Comparison of ENCODE assay signal across 17 cellular contexts in genomic region chrX:23610491-23610890, GRCh38. TPM values are rescaled to one million over a fixed set of nuclear protein-coding genes. Genes with fewer than 3 reads are reported as not detected.
A peak's percentile ranks its signal among the peaks of the same experiment; 100 is the strongest.
DNase-seq lines count a peak whose midpoint lies in the region; ATAC-seq, FAIRE-seq and TF ChIP-seq lines count a peak whose summit lies in the region.
"Had no signal": no experiment of that assay in that cellular context is flagged by ENCODE, and none has a peak within 500 bp of the region (broad histone marks: within the 10 kb centered on the region; RNA-seq: fewer than 3 reads in every experiment).

No MANE protein-coding gene starts in this region.

- DNase-seq in COLO829 (ENCODE audit: low spot score) (peak; percentile 90), IMR-90 (peak; percentile 3), astrocyte (ENCODE audit: low read depth) (peak; percentile 4), iris pigment epithelial cell (ENCODE audit: low read depth) (peak; percentile 5), head of caudate nucleus (no peak), tibial nerve (ENCODE audit: low spot score in 2 of 2) (no peak), esophagus muscularis mucosa (ENCODE audit: extremely low spot score) (no peak)
- no peak for DNase-seq in stimulated activated naive B cell treated with anti-CD40 and anti-IgM and Interleukin-4, amounts not matched to agents 10 μg/mL and 1 μg/mL and 100 μg/mL, for 72 hours
- DNase-seq: COR-L47, EL, Karpas-422, NCI-H1105 treated with DMSO at 0.1 percent for 48 hours, NCI-H187 treated with DMSO at 0.1 percent for 48 hours, NCI-H446 treated with DMSO at 0.1 percent for 48 hours had no signal

- H3K23ac ChIP-seq in IMR-90 (ENCODE audit: low read depth, low read length) = no peak overlapping the region

- dilution Hi-C loops in IMR-90 (cut with HindIII; ENCODE audit: low sequenced_read_pairs, unreplicated experiment) = no loop called here

- H3K4me1 ChIP-seq in IMR-90 (ENCODE audit: control insufficient read depth, insufficient read depth, low read length) = no peaks in the 10 kb centered on the region
- no peaks in the 10 kb centered on the region for H3K4me1 ChIP-seq in astrocyte (ENCODE audit: insufficient read depth, low read length)
- no peaks in the 10 kb centered on the region for H3K4me1 ChIP-seq in tibial nerve
- no peaks in the 10 kb centered on the region for H3K4me1 ChIP-seq in esophagus muscularis mucosa
- H3K4me1 ChIP-seq: HAP-1, SJSA1 had no signal

- intact Hi-C loops in IMR-90 (cut with micrococcal nuclease) (loop anchor here (10.0 kb wide), 1 partner anchor 1526 kb away; no protein-coding TSS in a partner anchor), head of caudate nucleus (cut with DNase I) (no loop called here), esophagus muscularis mucosa (cut with DNase I) (no loop called here)

- no peak overlapping the region for H3K4ac ChIP-seq in IMR-90 (ENCODE audit: low read depth, low read length)

- in situ Hi-C loops in IMR-90 (cut with MboI; ENCODE audit: low sequenced_read_pairs) = no loop called here

- FAIRE-seq in astrocyte (lab: Jason Lieb, UNC) = peak; percentile 20

- no peaks in the 10 kb centered on the region for H3K36me3 Mint-ChIP-seq in astrocyte (ENCODE audit: low read depth, unreplicated experiment)
- H3K36me3 Mint-ChIP-seq in stimulated activated naive B cell treated with anti-CD40 and anti-IgM and Interleukin-4, amounts not matched to agents 10 μg/mL and 1 μg/mL and 100 μg/mL, for 72 hours = no peaks in the 10 kb centered on the region

- no peaks in the 10 kb centered on the region for H3K4me1 Mint-ChIP-seq in astrocyte (ENCODE audit: low read depth, unreplicated experiment)
- H3K4me1 Mint-ChIP-seq in stimulated activated naive B cell treated with anti-CD40 and anti-IgM and Interleukin-4, amounts not matched to agents 10 μg/mL and 1 μg/mL and 100 μg/mL, for 72 hours = peaks cover 0 to 2% of the 10 kb centered on the region in 2 donors

- no peak overlapping the region for H2AK5ac ChIP-seq in IMR-90 (ENCODE audit: low read depth, low read length)

- no peak overlapping the region for H4K8ac ChIP-seq in IMR-90 (ENCODE audit: low read depth in 2 of 2, low read length in 2 of 2)

- H3K27ac ChIP-seq in IMR-90 (ENCODE audit: insufficient read depth, low read length) (no peak overlapping the region), astrocyte (ENCODE audit: low read depth, low read length) (no peak overlapping the region), tibial nerve (no peak overlapping the region), esophagus muscularis mucosa (replicated peaks in 1 of 4) (no peak overlapping the region)
- H3K27ac ChIP-seq: C4-2B, SJSA1 had no signal

- TF ChIP-seq RAD21 in IMR-90 (IDR thresholded peaks at IDR 0.05; ENCODE audit: low read length) = no peak

- no peaks in the 10 kb centered on the region for H3K9me1 ChIP-seq in IMR-90 (ENCODE audit: insufficient read depth, low read length)

- H3K14ac ChIP-seq in IMR-90 (replicated peaks; ENCODE audit: low read depth, low read length) = no peak overlapping the region

- no peak overlapping the region for H2BK15ac ChIP-seq in IMR-90 (ENCODE audit: low read depth, low read length)

- no peaks in the 10 kb centered on the region for H3K9me3 Mint-ChIP-seq in astrocyte (ENCODE audit: unreplicated experiment)
- H3K9me3 Mint-ChIP-seq in stimulated activated naive B cell treated with anti-CD40 and anti-IgM and Interleukin-4, amounts not matched to agents 10 μg/mL and 1 μg/mL and 100 μg/mL, for 72 hours = no peaks in the 10 kb centered on the region

- H3K27me3 ChIP-seq in IMR-90 (ENCODE audit: control insufficient read depth, insufficient read depth, low read length) = no peaks in the 10 kb centered on the region
- no peaks in the 10 kb centered on the region for H3K27me3 ChIP-seq in astrocyte (ENCODE audit: insufficient read depth, low read length)
- peaks cover 0 to 7% of the 10 kb centered on the region in 2 donors for H3K27me3 ChIP-seq in tibial nerve
- no peaks in the 10 kb centered on the region for H3K27me3 ChIP-seq in esophagus muscularis mucosa
- H3K27me3 ChIP-seq: SJSA1 had no signal

- H4K5ac ChIP-seq in IMR-90 (ENCODE audit: low read depth, low read length) = no peak overlapping the region

- H2AFZ ChIP-seq in IMR-90 (replicated peaks; ENCODE audit: low read length, poor library complexity) (no peak overlapping the region), astrocyte (ENCODE audit: low read depth, low read length) (no peak overlapping the region)

- no peak overlapping the region for H2BK20ac ChIP-seq in IMR-90 (ENCODE audit: low read depth, low read length)

- no peak overlapping the region for H2BK120ac ChIP-seq in IMR-90 (ENCODE audit: low read depth, low read length)

- H2AK9ac ChIP-seq in IMR-90 (replicated peaks; ENCODE audit: low read depth, low read length, poor library complexity) = no peak overlapping the region

- no peak overlapping the region for H3K4me2 ChIP-seq in IMR-90 (ENCODE audit: low read depth, low read length)
- H3K4me2 ChIP-seq in astrocyte (ENCODE audit: low read length) = no peak overlapping the region

- TF ChIP-seq CTCF in IMR-90 (conservative IDR thresholded peaks at IDR 0.05; ENCODE audit: low read depth, low read length) (no peak), astrocyte (IDR thresholded peaks at IDR 0.05; ENCODE audit: insufficient read depth, low read depth, low read length) (no peak), tibial nerve (IDR thresholded peaks at IDR 0.05) (no peak), esophagus muscularis mucosa (IDR thresholded peaks at IDR 0.05) (no peak)

- no peaks in the 10 kb centered on the region for H3K79me1 ChIP-seq in IMR-90 (ENCODE audit: low read depth in 1 of 2, low read length in 2 of 2)

- no peak overlapping the region for H2BK5ac ChIP-seq in IMR-90 (ENCODE audit: low read depth, low read length, poor library complexity, severe bottlenecking)

- H3K79me2 ChIP-seq in astrocyte (ENCODE audit: insufficient read depth, low read length) = no peaks in the 10 kb centered on the region

- TF ChIP-seq POLR2A in IMR-90 (IDR thresholded peaks at IDR 0.05; ENCODE audit: low read depth, low read length) (no peak), tibial nerve (IDR thresholded peaks at IDR 0.05) (no peak), esophagus muscularis mucosa (IDR thresholded peaks at IDR 0.05; ENCODE audit: low read depth) (no peak)

- no peaks in the 10 kb centered on the region for H3K36me3 ChIP-seq in IMR-90 (ENCODE audit: control insufficient read depth, insufficient read depth, low read length)
- H3K36me3 ChIP-seq in astrocyte (ENCODE audit: insufficient read depth, low read length) = no peaks in the 10 kb centered on the region
- H3K36me3 ChIP-seq in tibial nerve = no peaks in the 10 kb centered on the region
- no peaks in the 10 kb centered on the region for H3K36me3 ChIP-seq in esophagus muscularis mucosa
- H3K36me3 ChIP-seq: HAP-1, SJSA1 had no signal

- no peak overlapping the region for H3K18ac ChIP-seq in IMR-90 (ENCODE audit: low read depth, low read length)

- no TSS peak for BruUV-seq in IMR-90 (replicated peaks; lab: Mats Ljungman, UMichigan)

- WGBS in IMR-90 (ENCODE audit: extremely low coverage in 2 of 2, insufficient read length in 1 of 2), 2 experiments = no CpG with 5 or more reads among the region's 1 CpG
- 58 to 63% methylated on average over 1 of the region's 1 CpG for WGBS in tibial nerve, 2 donors
- WGBS in esophagus muscularis mucosa = 52% methylated on average over 1 of the region's 1 CpG

- H3K27ac Mint-ChIP-seq in astrocyte (ENCODE audit: unreplicated experiment) = no peak overlapping the region
- H3K27ac Mint-ChIP-seq in stimulated activated naive B cell treated with anti-CD40 and anti-IgM and Interleukin-4, amounts not matched to agents 10 μg/mL and 1 μg/mL and 100 μg/mL, for 72 hours = no peak overlapping the region

- TF ChIP-seq EP300 in tibial nerve (IDR thresholded peaks at IDR 0.05) = no peak
- no peak for TF ChIP-seq EP300 in esophagus muscularis mucosa (IDR thresholded peaks at IDR 0.05)

- CTCF ChIA-PET in IMR-90 (lab: Yijun Ruan, JAX) = no interaction called here

- no peak overlapping the region for H3K4me3 ChIP-seq in IMR-90 (ENCODE audit: insufficient read depth, low read depth, low read length)
- no peak overlapping the region for H3K4me3 ChIP-seq in astrocyte (ENCODE audit: insufficient read depth, low read depth, low read length)
- no peak overlapping the region for H3K4me3 ChIP-seq in tibial nerve
- H3K4me3 ChIP-seq in esophagus muscularis mucosa = no peak overlapping the region
- H3K4me3 ChIP-seq: HAP-1, SJSA1 had no signal

- H3K56ac ChIP-seq in IMR-90 (ENCODE audit: extremely low read depth, insufficient read depth, low read length) = no peak overlapping the region

- ATAC-seq in IMR-90 (ENCODE audit: low read depth) = no peak
- no peak for ATAC-seq in stimulated activated naive B cell treated with anti-CD40 and anti-IgM and Interleukin-4, amounts not matched to agents 10 μg/mL and 1 μg/mL and 100 μg/mL, for 72 hours (replicated peaks)

- no peak overlapping the region for H3K9ac ChIP-seq in IMR-90 (ENCODE audit: low read depth, low read length)
- no peak overlapping the region for H3K9ac ChIP-seq in astrocyte (ENCODE audit: low read length)

- no peak overlapping the region for H4K91ac ChIP-seq in IMR-90 (ENCODE audit: insufficient read depth, low read depth, low read length)

- POLR2A ChIA-PET in IMR-90 (lab: Charles Lee; ENCODE audit: unreplicated experiment) = no interaction called here

- H3K27me3 Mint-ChIP-seq in astrocyte (ENCODE audit: low read depth, unreplicated experiment) = peaks cover 2% of the 10 kb centered on the region
- H3K27me3 Mint-ChIP-seq in stimulated activated naive B cell treated with anti-CD40 and anti-IgM and Interleukin-4, amounts not matched to agents 10 μg/mL and 1 μg/mL and 100 μg/mL, for 72 hours = peaks cover 7 to 16% of the 10 kb centered on the region in 2 donors

- H3K9me3 ChIP-seq in IMR-90 (ENCODE audit: control insufficient read depth, insufficient read depth, low read length) = no peaks in the 10 kb centered on the region
- H3K9me3 ChIP-seq in astrocyte (ENCODE audit: insufficient read depth, low read depth, low read length) = no peaks in the 10 kb centered on the region
- H3K9me3 ChIP-seq in tibial nerve = no peaks in the 10 kb centered on the region
- H3K9me3 ChIP-seq in esophagus muscularis mucosa = no peaks in the 10 kb centered on the region
- H3K9me3 ChIP-seq: HAP-1, SJSA1 had no signal

- no peak overlapping the region for H3K4me3 Mint-ChIP-seq in astrocyte (ENCODE audit: unreplicated experiment)
- no peak overlapping the region for H3K4me3 Mint-ChIP-seq in stimulated activated naive B cell treated with anti-CD40 and anti-IgM and Interleukin-4, amounts not matched to agents 10 μg/mL and 1 μg/mL and 100 μg/mL, for 72 hours

- H4K20me1 ChIP-seq in IMR-90 (ENCODE audit: insufficient read depth, low read length) = no peaks in the 10 kb centered on the region
- H4K20me1 ChIP-seq in astrocyte (ENCODE audit: insufficient read depth, low read length) = no peaks in the 10 kb centered on the region

TF ChIP-seq in IMR-90, 13 proteins besides CTCF, POLR2A, EP300 and RAD21 (continues in another document):
- TF ChIP-seq MAZ (IDR thresholded peaks at IDR 0.05; ENCODE audit: borderline replicate concordance, low read depth, low read length) = no peak

RNA-seq across cellular contexts. Expression of gene PRDX4, which starts 56.8 kb away (rescaled TPM):
- total RNA-seq in IMR-90 (2012; rRNA removed) (194 and 226 TPM in 2 replicates), astrocyte (221 and 244 TPM in 2 replicates), tibial nerve (100 to 1,000 TPM; 108 to 175 (median 118) TPM), esophagus muscularis mucosa (100 to 1,000 TPM in 2 of 4 donors, 10 to 100 TPM in 2; 64.6 to 120 (median 90.3) TPM)
- 194 and 209 TPM in 2 replicates for polyA plus RNA-seq in IMR-90 (2012; rRNA removed)
- polyA plus RNA-seq in IMR-90 (2012; cell fraction: cytosol; rRNA removed) = 135 TPM in 2 replicates
- 35.1 and 61.8 TPM in 2 replicates for polyA plus RNA-seq in IMR-90 (2012; cell fraction: nucleus; rRNA removed; ENCODE audit: low replicate concordance)

Comparison
In these comparisons a context has a peak if more than half of its experiments do, and no peak if none do; other contexts are left out.
1. DNase-seq: peak in COLO829 (single experiment), IMR-90 (single experiment), astrocyte (single experiment) and iris pigment epithelial cell (single experiment); none in head of caudate nucleus (0 of 42), tibial nerve (0 of 2), stimulated activated naive B cell treated with anti-CD40 and anti-IgM and Interleukin-4, amounts not matched to agents 10 μg/mL and 1 μg/mL and 100 μg/mL, for 72 hours (single experiment) and esophagus muscularis mucosa (single experiment).